Comparison of ENCODE assay signal across 22 cellular contexts in genomic region chr20:63619505-63619904, GRCh38.
"Had no signal": no experiment of that assay in that cellular context is flagged by ENCODE, and none has a peak within 500 bp of the region (broad histone marks: within the 10 kb centered on the region; RNA-seq: fewer than 3 reads in every experiment).

No MANE protein-coding gene starts in this region.

- H3K9me3 ChIP-seq: ascending aorta, esophagus squamous epithelium, lower lobe of right lung, transverse colon, vagina had no signal

- ATAC-seq: activated CD4-positive, CD25-positive, alpha-beta regulatory T cell treated with anti-CD3 and anti-CD28 coated beads, Interleukin-2, amount 50 U/mL, for 24 hours; left cardiac atrium; lower lobe of right lung; natural killer cell; stimulated activated naive CD8-positive, alpha-beta T cell treated with anti-CD3 and anti-CD28 coated beads, Interleukin-15, Interleukin-2, amounts not matched to agents 100 U/mL and 50 U/mL, for 24 hours had no signal

- H3K4me3 Mint-ChIP-seq: activated CD4-positive, alpha-beta T cell treated with anti-CD3 and anti-CD28 coated beads, Interleukin-2, amount 10 ng/mL, durations not matched to agents 7 days and 5 days; dendritic cell treated with granulocyte-macrophage colony-stimulating factor and Interleukin-4, amounts not matched to agents 40 ng/mL and 50 ng/mL, for 4 days; natural killer cell had no signal

- H3K27me3 Mint-ChIP-seq: activated CD4-positive, alpha-beta T cell treated with anti-CD3 and anti-CD28 coated beads, Interleukin-2, amount 10 ng/mL, durations not matched to agents 7 days and 5 days; dendritic cell treated with granulocyte-macrophage colony-stimulating factor and Interleukin-4, amounts not matched to agents 40 ng/mL and 50 ng/mL, for 4 days had no signal

- H3K27ac Mint-ChIP-seq: activated CD4-positive, alpha-beta T cell treated with anti-CD3 and anti-CD28 coated beads, Interleukin-2, amount 10 ng/mL, durations not matched to agents 7 days and 5 days; dendritic cell treated with granulocyte-macrophage colony-stimulating factor and Interleukin-4, amounts not matched to agents 40 ng/mL and 50 ng/mL, for 4 days; natural killer cell had no signal

- H3K36me3 Mint-ChIP-seq: natural killer cell had no signal

- H3K27me3 ChIP-seq: ascending aorta, esophagus squamous epithelium, transverse colon, vagina had no signal

- H3K4me1 ChIP-seq: ascending aorta, lower lobe of right lung, transverse colon had no signal

- H3K27ac ChIP-seq: ascending aorta, esophagus squamous epithelium, lower lobe of right lung, transverse colon, vagina had no signal

- H3K9me3 Mint-ChIP-seq: natural killer cell had no signal

- H3K4me3 ChIP-seq: ascending aorta, esophagus squamous epithelium, lower lobe of right lung, transverse colon, vagina had no signal

- DNase-seq: activated CD4-positive, alpha-beta T cell treated with anti-CD3 and anti-CD28 coated beads, Interleukin-2, amount 10 ng/mL, durations not matched to agents 7 days and 5 days; activated CD8-positive, alpha-beta memory T cell treated with anti-CD3 and anti-CD28 coated beads, Interleukin-2, amount 50 U/mL, for 4 hours; activated effector memory CD4-positive, alpha-beta T cell treated with Interleukin-2 at 50 U/mL for 16 hours; activated naive CD4-positive, alpha-beta T cell treated with anti-CD3 and anti-CD28 coated beads, Interleukin-2, amount 50 U/mL, for 16 hours; activated T-cell treated with anti-CD3 and anti-CD28 coated beads, Interleukin-2, amount 50 U/mL, for 48 hours; effector CD8-positive, alpha-beta T cell; esophagus squamous epithelium; left cardiac atrium; lower lobe of right lung; natural killer cell; nucleus accumbens; retina; stimulated activated CD4-positive, alpha-beta T cell treated with anti-CD3 and anti-CD28 coated beads, Interleukin-2, amount 100 ng/mL, for 24 hours; stimulated activated naive CD8-positive, alpha-beta T cell treated with anti-CD3 and anti-CD28 coated beads, Interleukin-15, Interleukin-2, amounts not matched to agents 100 U/mL and 50 U/mL, for 24 hours; substantia nigra; T-helper 1 cell; T-helper 9 cell; transverse colon had no signal
